12 cellular contexts compared by ENCODE assay signal in the genomic region with DNA sequence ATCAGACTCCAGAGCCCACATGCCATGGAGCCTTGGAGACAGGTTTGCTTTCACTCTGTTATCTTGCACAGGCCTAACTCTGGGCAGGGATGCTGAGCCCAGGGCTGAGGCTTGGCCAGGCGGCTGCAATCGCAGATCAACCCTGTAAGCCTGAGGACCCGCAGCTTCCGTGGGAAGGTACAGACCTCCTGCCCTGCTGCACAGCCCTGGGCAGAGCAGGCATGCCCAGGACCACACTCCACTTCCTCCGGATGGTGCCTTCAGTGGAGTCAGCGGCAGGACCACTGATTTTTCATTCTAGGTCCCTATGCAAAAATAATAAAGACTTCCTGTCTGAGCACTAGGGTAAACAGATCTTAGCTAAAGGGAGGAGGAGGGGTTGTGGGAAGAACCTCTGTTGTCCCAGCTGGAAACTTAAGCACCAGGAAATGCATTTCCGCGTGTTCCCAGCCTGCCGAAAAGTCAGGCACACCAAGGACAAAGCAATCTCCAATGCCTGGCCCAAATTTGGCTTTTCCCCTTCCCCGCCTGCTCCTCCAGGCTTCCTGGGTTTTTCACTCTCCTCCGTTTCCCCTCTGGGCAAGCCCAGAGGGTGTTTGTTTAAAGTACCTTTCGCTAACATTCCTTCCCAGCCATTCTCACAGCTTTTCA.
DNase-seq lines count a peak whose midpoint lies in the region; ATAC-seq and TF ChIP-seq lines count a peak whose summit lies in the region.
"Had no signal": no experiment of that assay in that cellular context is flagged by ENCODE, and none has a peak within 500 bp of the region (broad histone marks: within the 10 kb centered on the region; RNA-seq: fewer than 3 reads in every experiment).

No MANE protein-coding gene starts in this region.

- CTCF ChIA-PET in AG04450 (lab: Charles Lee), result interaction anchor here (0.5 to 2.4 kb wide), 2 partner anchors 114 to 159 kb away, joined by 4 to 5 read pairs; no protein-coding TSS in a partner anchor

- H3K27me3 Mint-ChIP-seq in mesothelial cell of epicardium (ENCODE audit: low read depth), result no peaks in the 10 kb centered on the region

- intact Hi-C loops in left colon (cut with DNase I, micrococcal nuclease), result no loop called here

- H3K4me3 ChIP-seq in AG04450 (ENCODE audit: low read depth, low read length) (0 out of 2 replicates have a peak overlapping the region, but pooled peaks have one; percentile 2), fibroblast of pulmonary artery (replicated peaks; ENCODE audit: low read depth, low read length) (no peak overlapping the region)
- H3K4me3 ChIP-seq: GM12878 had no signal

- H3K36me3 Mint-ChIP-seq in mesothelial cell of epicardium, result no peaks in the 10 kb centered on the region
- H3K36me3 Mint-ChIP-seq: CD14-positive monocyte had no signal

- H3K27ac Mint-ChIP-seq in mesothelial cell of epicardium, result peak overlapping the region; percentile 55

- no peak for ATAC-seq in left colon
- ATAC-seq: GM12878 had no signal

- TF ChIP-seq CTCF in AG04450 (IDR thresholded peaks at IDR 0.05; ENCODE audit: low read depth, low read length) (no peak), fibroblast of pulmonary artery (IDR thresholded peaks at IDR 0.05; ENCODE audit: low read length, missing control alignments) (no peak), mesothelial cell of epicardium (IDR thresholded peaks at IDR 0.05; ENCODE audit: unreplicated experiment) (no peak)

- H3K4me1 Mint-ChIP-seq in mesothelial cell of epicardium, result peaks cover 15% of the 10 kb centered on the region

- no peaks in the 10 kb centered on the region for H3K9me3 ChIP-seq in AG04450 (ENCODE audit: control insufficient read depth, insufficient read depth, low read length)

- no peak overlapping the region for H3K27ac ChIP-seq in AG04450 (ENCODE audit: low read depth, low read length)

- POLR2A ChIA-PET in AG04450 (lab: Yijun Ruan, JAX), result no interaction called here

- H3K9me3 Mint-ChIP-seq in mesothelial cell of epicardium, result no peaks in the 10 kb centered on the region

- H3K27me3 ChIP-seq in AG04450 (ENCODE audit: control insufficient read depth, insufficient read depth, low read length), result peaks cover 6% of the 10 kb centered on the region

- H3K4me3 Mint-ChIP-seq in mesothelial cell of epicardium, result peak overlapping the region; percentile 36
- H3K4me3 Mint-ChIP-seq: CD14-positive monocyte had no signal

- DNase-seq in AG04450 (ENCODE audit: low read depth, low spot score), result no peak
- DNase-seq in NCI-H748 treated with DMSO at 0.1 percent for 48 hours (lab: John Stamatoyannopoulos, UW), result peak; percentile 55
- peak; percentile 38 for DNase-seq in fibroblast of pulmonary artery (ENCODE audit: low read depth)
- DNase-seq in mesothelial cell of epicardium (ENCODE audit: low spot score in 2 of 2, unreplicated experiment in 2 of 2), result no peak
- DNase-seq in left colon, result no peak
- no peak for DNase-seq in T1000 (lab: John Stamatoyannopoulos, UW)
- DNase-seq in stimulated activated CD4-positive, alpha-beta T cell treated with anti-CD3 and anti-CD28 coated beads, Interleukin-2, amount 100 ng/mL, for 24 hours, result no peak
- DNase-seq in activated CD4-positive, alpha-beta T cell treated with anti-CD3 and anti-CD28 coated beads for 48 hours, result no peak
- DNase-seq: effector CD8-positive, alpha-beta T cell; NK-92 treated with Interleukin-12 subunit alpha and Interleukin-12 subunit beta, amount 100 ng/mL, for 24 hours had no signal

Comparison
In these comparisons a context has a peak if more than half of its experiments do, and no peak if none do; other contexts are left out.
1. DNase-seq: peak in NCI-H748 treated with DMSO at 0.1 percent for 48 hours (single experiment) and fibroblast of pulmonary artery (single experiment); none in AG04450 (single experiment), mesothelial cell of epicardium (0 of 2), left colon (0 of 2), T1000 (single experiment), stimulated activated CD4-positive, alpha-beta T cell treated with anti-CD3 and anti-CD28 coated beads, Interleukin-2, amount 100 ng/mL, for 24 hours (0 of 2) and activated CD4-positive, alpha-beta T cell treated with anti-CD3 and anti-CD28 coated beads for 48 hours (single experiment).